18 cellular contexts compared by ENCODE assay signal in the genomic region with DNA sequence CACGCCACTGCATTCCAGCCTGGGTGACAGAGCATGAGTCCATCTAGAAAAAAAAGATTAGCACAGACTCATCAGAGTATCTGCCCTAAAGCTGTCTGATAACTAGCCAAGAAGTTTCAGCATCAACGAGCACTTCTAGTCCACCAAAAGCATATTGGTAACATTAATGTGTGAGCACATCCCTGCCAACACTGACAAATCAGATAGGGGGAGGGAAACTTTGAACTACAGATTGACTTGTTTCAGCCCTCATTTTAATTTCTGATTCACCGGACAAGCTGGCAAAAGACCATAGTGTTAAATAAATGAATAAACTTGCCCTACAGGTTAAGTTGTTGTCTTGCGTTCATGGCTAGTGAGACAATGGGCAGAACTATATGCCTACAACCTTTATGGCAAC. TPM values are rescaled to one million over a fixed set of nuclear protein-coding genes. Genes with fewer than 3 reads are reported as not detected.
A peak's percentile ranks its signal among the peaks of the same experiment; 100 is the strongest.
DNase-seq lines count a peak whose midpoint lies in the region; ATAC-seq and TF ChIP-seq lines count a peak whose summit lies in the region.
"Had no signal": no experiment of that assay in that cellular context is flagged by ENCODE, and none has a peak within 500 bp of the region (broad histone marks: within the 10 kb centered on the region; RNA-seq: fewer than 3 reads in every experiment).

No MANE protein-coding gene starts in this region.

- H3K9me3 Mint-ChIP-seq in GM23338, result no peaks in the 10 kb centered on the region; the same call in 2 of the 3 replicates
- H3K9me3 Mint-ChIP-seq: activated T-helper 17 cell treated with anti-CD3 and anti-CD28 coated beads, Interleukin-2, amount 50 U/mL, for 72 hours had no signal

- no peak overlapping the region for H3K4me3 ChIP-seq in PC-3 (ENCODE audit: low read length)
- no peak overlapping the region for H3K4me3 ChIP-seq in epithelial cell of esophagus (ENCODE audit: low read length)
- no peak overlapping the region for H3K4me3 ChIP-seq in GM23338
- H3K4me3 ChIP-seq: gastroesophageal sphincter, PC-9 had no signal

- no TSS peak for BruUV-seq in PC-3 (replicated peaks; lab: Mats Ljungman, UMichigan)

- H3K27me3 ChIP-seq in PC-3 (ENCODE audit: low read length) (no peaks in the 10 kb centered on the region), GM23338 (ENCODE audit: insufficient read depth) (no peaks in the 10 kb centered on the region)
- H3K27me3 ChIP-seq: gastroesophageal sphincter had no signal

- H3K27ac Mint-ChIP-seq in GM23338, result no peak overlapping the region

- no peak overlapping the region for H3K4me3 Mint-ChIP-seq in GM23338

- CTCF ChIA-PET in PC-3 (lab: Charles Lee), result interaction anchor here (0.6 kb wide), 1 partner anchor 92 kb away, joined by 10 read pairs; no protein-coding TSS in a partner anchor

- H3K36me3 ChIP-seq in PC-3 (ENCODE audit: low read depth, low read length) (no peaks in the 10 kb centered on the region), GM23338 (ENCODE audit: insufficient read depth) (no peaks in the 10 kb centered on the region)
- H3K36me3 ChIP-seq: gastroesophageal sphincter had no signal

- ATAC-seq in PC-3 (peak; percentile 47), GM23338 (no peak)
- ATAC-seq: gastroesophageal sphincter, left ventricle myocardium superior had no signal

- TF ChIP-seq CTCF in PC-3 (conservative IDR thresholded peaks at IDR 0.05; ENCODE audit: low read depth, low read length) (no peak), epithelial cell of esophagus (IDR thresholded peaks at IDR 0.05; ENCODE audit: insufficient read depth, low read depth, low read length, missing control alignments) (no peak), GM23338 (conservative IDR thresholded peaks at IDR 0.05; ENCODE audit: low read depth in 2 of 2) (no peak)

- intact Hi-C loops in PC-3 (cut with micrococcal nuclease), result no loop called here

- H3K4me2 ChIP-seq in PC-3 (ENCODE audit: low read length), result peak overlapping the region; percentile 68; the same call in 1 of the 2 replicates
- H3K4me2 ChIP-seq in GM23338, result no peak overlapping the region

- POLR2A ChIA-PET in PC-3 (lab: Charles Lee; ENCODE audit: unreplicated experiment), result no interaction called here

- H4K20me1 ChIP-seq in PC-3 (ENCODE audit: low read length) (no peaks in the 10 kb centered on the region), GM23338 (replicated peaks; ENCODE audit: insufficient read depth) (no peaks in the 10 kb centered on the region)

- H3K27me3 Mint-ChIP-seq in GM23338 (ENCODE audit: insufficient read depth, low read depth, poor library complexity), result peaks cover 2% of the 10 kb centered on the region
- H3K27me3 Mint-ChIP-seq: activated T-helper 17 cell treated with anti-CD3 and anti-CD28 coated beads, Interleukin-2, amount 50 U/mL, for 72 hours had no signal

- no peaks in the 10 kb centered on the region for H3K79me2 ChIP-seq in PC-3 (ENCODE audit: low read length)
- no peaks in the 10 kb centered on the region for H3K79me2 ChIP-seq in GM23338 (replicated peaks; ENCODE audit: insufficient read depth)

- H3K4me1 Mint-ChIP-seq in GM23338, result peaks cover 24% of the 10 kb centered on the region
- H3K4me1 Mint-ChIP-seq: activated T-helper 17 cell treated with anti-CD3 and anti-CD28 coated beads, Interleukin-2, amount 50 U/mL, for 72 hours had no signal

- no peak overlapping the region for H2AFZ ChIP-seq in PC-3 (ENCODE audit: low read length)
- no peak overlapping the region for H2AFZ ChIP-seq in GM23338

- H3K9me2 ChIP-seq in PC-3 (replicated peaks; ENCODE audit: low read length) (no peaks in the 10 kb centered on the region), GM23338 (ENCODE audit: insufficient read depth) (no peaks in the 10 kb centered on the region)

- H3K4me1 ChIP-seq in PC-3 (ENCODE audit: insufficient read depth, low read length) (peaks cover 27% of the 10 kb centered on the region), GM23338 (ENCODE audit: insufficient read depth) (peaks cover 14% of the 10 kb centered on the region)
- H3K4me1 ChIP-seq: gastroesophageal sphincter had no signal

- H3F3A ChIP-seq in PC-3 (ENCODE audit: low read length, unreplicated experiment) (no peaks in the 10 kb centered on the region), GM23338 (replicated peaks; ENCODE audit: low read depth) (no peaks in the 10 kb centered on the region)

- peak overlapping the region; percentile 23 for H3K9ac ChIP-seq in PC-3 (ENCODE audit: low read length)

- H3K27ac ChIP-seq in PC-3 (ENCODE audit: low read length) (peak overlapping the region; percentile 81), GM23338 (ENCODE audit: low read depth) (no peak overlapping the region)
- H3K27ac ChIP-seq: gastroesophageal sphincter, PC-9 had no signal

- H3K9me3 ChIP-seq in PC-3 (ENCODE audit: low read length), result no peaks in the 10 kb centered on the region
- H3K9me3 ChIP-seq: gastroesophageal sphincter had no signal

- no peaks in the 10 kb centered on the region for H3K36me3 Mint-ChIP-seq in GM23338 (ENCODE audit: low read depth)

- DNase-seq in EL (peak; percentile 77), PC-3 (peak; percentile 79), epithelial cell of esophagus (ENCODE audit: low read depth) (peak; percentile 97), kidney tubule cell (ENCODE audit: low spot score) (peak; percentile 72), NCI-H1436 (lab: John Stamatoyannopoulos, UW) (no peak), islet precursor cell (no peak), NCI-H526 (lab: John Stamatoyannopoulos, UW) (no peak), GM23338 (ENCODE audit: low spot score) (no peak)
- DNase-seq: activated CD4-positive, alpha-beta T cell treated with anti-CD3 and anti-CD28 coated beads for 1 hour; COR-L47; Karpas-422; left ventricle myocardium superior; NCI-H1417; NCI-H748 treated with DMSO at 0.1 percent for 48 hours; PC-9; T-helper 9 cell had no signal

TF ChIP-seq in GM23338, 12 proteins besides CTCF, POLR2A, EP300 and RAD21 (continues in another document):
- TF ChIP-seq STAT1 (IDR thresholded peaks at IDR 0.05; ENCODE audit: unreplicated experiment) (no peak), ZNF331 (CRISPR knock-in tag; IDR thresholded peaks at IDR 0.05; ENCODE audit: low read depth) (no peak), NANOG (IDR thresholded peaks at IDR 0.05; ENCODE audit: borderline replicate concordance) (no peak), EZH2phosphoT487 (IDR thresholded peaks at IDR 0.05; ENCODE audit: unreplicated experiment) (no peak), ZNF114 (CRISPR knock-in tag; IDR thresholded peaks at IDR 0.05) (no peak), EZH2 (IDR thresholded peaks at IDR 0.05; ENCODE audit: low read depth, unreplicated experiment) (no peak)
- TF ChIP-seq, protein P1, sequence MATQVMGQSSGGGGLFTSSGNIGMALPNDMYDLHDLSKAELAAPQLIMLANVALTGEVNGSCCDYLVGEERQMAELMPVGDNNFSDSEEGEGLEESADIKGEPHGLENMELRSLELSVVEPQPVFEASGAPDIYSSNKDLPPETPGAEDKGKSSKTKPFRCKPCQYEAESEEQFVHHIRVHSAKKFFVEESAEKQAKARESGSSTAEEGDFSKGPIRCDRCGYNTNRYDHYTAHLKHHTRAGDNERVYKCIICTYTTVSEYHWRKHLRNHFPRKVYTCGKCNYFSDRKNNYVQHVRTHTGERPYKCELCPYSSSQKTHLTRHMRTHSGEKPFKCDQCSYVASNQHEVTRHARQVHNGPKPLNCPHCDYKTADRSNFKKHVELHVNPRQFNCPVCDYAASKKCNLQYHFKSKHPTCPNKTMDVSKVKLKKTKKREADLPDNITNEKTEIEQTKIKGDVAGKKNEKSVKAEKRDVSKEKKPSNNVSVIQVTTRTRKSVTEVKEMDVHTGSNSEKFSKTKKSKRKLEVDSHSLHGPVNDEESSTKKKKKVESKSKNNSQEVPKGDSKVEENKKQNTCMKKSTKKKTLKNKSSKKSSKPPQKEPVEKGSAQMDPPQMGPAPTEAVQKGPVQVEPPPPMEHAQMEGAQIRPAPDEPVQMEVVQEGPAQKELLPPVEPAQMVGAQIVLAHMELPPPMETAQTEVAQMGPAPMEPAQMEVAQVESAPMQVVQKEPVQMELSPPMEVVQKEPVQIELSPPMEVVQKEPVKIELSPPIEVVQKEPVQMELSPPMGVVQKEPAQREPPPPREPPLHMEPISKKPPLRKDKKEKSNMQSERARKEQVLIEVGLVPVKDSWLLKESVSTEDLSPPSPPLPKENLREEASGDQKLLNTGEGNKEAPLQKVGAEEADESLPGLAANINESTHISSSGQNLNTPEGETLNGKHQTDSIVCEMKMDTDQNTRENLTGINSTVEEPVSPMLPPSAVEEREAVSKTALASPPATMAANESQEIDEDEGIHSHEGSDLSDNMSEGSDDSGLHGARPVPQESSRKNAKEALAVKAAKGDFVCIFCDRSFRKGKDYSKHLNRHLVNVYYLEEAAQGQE (IDR thresholded peaks at IDR 0.05; ENCODE audit: unreplicated experiment), result no peak
- TF ChIP-seq, protein P2, sequence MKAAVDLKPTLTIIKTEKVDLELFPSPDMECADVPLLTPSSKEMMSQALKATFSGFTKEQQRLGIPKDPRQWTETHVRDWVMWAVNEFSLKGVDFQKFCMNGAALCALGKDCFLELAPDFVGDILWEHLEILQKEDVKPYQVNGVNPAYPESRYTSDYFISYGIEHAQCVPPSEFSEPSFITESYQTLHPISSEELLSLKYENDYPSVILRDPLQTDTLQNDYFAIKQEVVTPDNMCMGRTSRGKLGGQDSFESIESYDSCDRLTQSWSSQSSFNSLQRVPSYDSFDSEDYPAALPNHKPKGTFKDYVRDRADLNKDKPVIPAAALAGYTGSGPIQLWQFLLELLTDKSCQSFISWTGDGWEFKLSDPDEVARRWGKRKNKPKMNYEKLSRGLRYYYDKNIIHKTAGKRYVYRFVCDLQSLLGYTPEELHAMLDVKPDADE (IDR thresholded peaks at IDR 0.05), result no peak

RNA-seq across cellular contexts. Expression of a gene that starts 7.7 kb away (rescaled TPM):
- total RNA-seq in PC-3 (2014; rRNA removed), result 12.2 and 16.0 TPM in 2 replicates
- 48.2 and 48.5 TPM in 2 replicates for total RNA-seq in GM23338 (2014; rRNA removed; shearing (Covaris generic))
- 103 and 124 TPM in 2 replicates for polyA plus RNA-seq in GM23338 (2016; fragmentation: Nextera tagmentation; extraction: Ambion mirVana)

Comparison
In these comparisons a context has a peak if more than half of its experiments do, and no peak if none do; other contexts are left out.
1. DNase-seq: peak in EL (single experiment), PC-3 (single experiment), epithelial cell of esophagus (single experiment) and kidney tubule cell (single experiment); none in NCI-H1436 (single experiment), islet precursor cell (single experiment), NCI-H526 (0 of 2) and GM23338 (single experiment).